Comparison of ENCODE assay signal across 8 cellular contexts in genomic region chr2:95122197-95122551, GRCh38. TPM values are rescaled to one million over a fixed set of nuclear protein-coding genes. Genes with fewer than 3 reads are reported as not detected.
A peak's percentile ranks its signal among the peaks of the same experiment; 100 is the strongest.
DNase-seq lines count a peak whose midpoint lies in the region; ATAC-seq and TF ChIP-seq lines count a peak whose summit lies in the region.

No MANE protein-coding gene starts in this region.

- H3K4me1 ChIP-seq in hepatocyte (ENCODE audit: insufficient read depth), result peaks cover 6% of the 10 kb centered on the region

- H3K9me3 Mint-ChIP-seq in stimulated activated memory B cell treated with anti-CD40 and anti-IgM and Interleukin-4, amounts not matched to agents 10 μg/mL and 1 μg/mL and 100 μg/mL, for 72 hours, result no peaks in the 10 kb centered on the region

- peaks cover 6% of the 10 kb centered on the region for H3K36me3 Mint-ChIP-seq in T-helper 17 cell (ENCODE audit: low read depth)
- peaks cover 13% of the 10 kb centered on the region for H3K36me3 Mint-ChIP-seq in stimulated activated memory B cell treated with anti-CD40 and anti-IgM and Interleukin-4, amounts not matched to agents 10 μg/mL and 1 μg/mL and 100 μg/mL, for 72 hours

- H3K4me2 ChIP-seq in hepatocyte, result peak overlapping the region; percentile 76

- DNase-seq in T-helper 17 cell (no peak), hepatocyte (ENCODE audit: low spot score) (no peak), iPS-NIHi11 (ENCODE audit: low spot score) (no peak), DMS114 treated with DMSO at 0.1 percent for 48 hours (lab: John Stamatoyannopoulos, UW; ENCODE audit: unreplicated experiment) (no peak)

- peak overlapping the region; percentile 96 for H3K27ac Mint-ChIP-seq in T-helper 17 cell
- H3K27ac Mint-ChIP-seq in stimulated activated memory B cell treated with anti-CD40 and anti-IgM and Interleukin-4, amounts not matched to agents 10 μg/mL and 1 μg/mL and 100 μg/mL, for 72 hours, result peak overlapping the region; percentile 96

- peak overlapping the region; percentile 89 for H2AFZ ChIP-seq in hepatocyte

- H3K4me3 Mint-ChIP-seq in T-helper 17 cell, result peak overlapping the region; percentile 96
- peak overlapping the region; percentile 99 for H3K4me3 Mint-ChIP-seq in stimulated activated memory B cell treated with anti-CD40 and anti-IgM and Interleukin-4, amounts not matched to agents 10 μg/mL and 1 μg/mL and 100 μg/mL, for 72 hours

- peak overlapping the region; percentile 100 for H3K27ac ChIP-seq in hepatocyte

- no peaks in the 10 kb centered on the region for H3K27me3 Mint-ChIP-seq in T-helper 17 cell
- no peaks in the 10 kb centered on the region for H3K27me3 Mint-ChIP-seq in stimulated activated memory B cell treated with anti-CD40 and anti-IgM and Interleukin-4, amounts not matched to agents 10 μg/mL and 1 μg/mL and 100 μg/mL, for 72 hours

- peak overlapping the region; percentile 94 for H3K4me3 ChIP-seq in hepatocyte

- H3K9me2 ChIP-seq in hepatocyte (replicated peaks; ENCODE audit: insufficient read depth), result no peaks in the 10 kb centered on the region

- H3K27me3 ChIP-seq in hepatocyte, result no peaks in the 10 kb centered on the region

- H3K36me3 ChIP-seq in hepatocyte (replicated peaks; ENCODE audit: insufficient read depth, low read depth), result no peaks in the 10 kb centered on the region

- H3K4me1 Mint-ChIP-seq in T-helper 17 cell, result peaks cover 41% of the 10 kb centered on the region
- H3K4me1 Mint-ChIP-seq in stimulated activated memory B cell treated with anti-CD40 and anti-IgM and Interleukin-4, amounts not matched to agents 10 μg/mL and 1 μg/mL and 100 μg/mL, for 72 hours, result peaks cover 48% of the 10 kb centered on the region

- no peak for TF ChIP-seq CTCF in hepatocyte (IDR thresholded peaks at IDR 0.05; ENCODE audit: poor library complexity)

- 23% methylated on average over 5 of the region's 5 CpGs for WGBS in hepatocyte (ENCODE audit: low lambda C conversion rate, missing lambda C conversion rate)

- H4K20me1 ChIP-seq in hepatocyte (ENCODE audit: insufficient read depth, poor library complexity, severe bottlenecking), result no peaks in the 10 kb centered on the region

- ATAC-seq in GM18517 (IDR thresholded peaks at IDR 0.05; ENCODE audit: unreplicated experiment) (peak; percentile 25), HG02759 (IDR thresholded peaks at IDR 0.05; ENCODE audit: unreplicated experiment) (peak; percentile 3), T-helper 17 cell (no peak), HG02970 (IDR thresholded peaks at IDR 0.05; ENCODE audit: low FRiP score, unreplicated experiment) (no peak)
- ATAC-seq in stimulated activated memory B cell treated with anti-CD40 and anti-IgM and Interleukin-4, amounts not matched to agents 10 μg/mL and 1 μg/mL and 100 μg/mL, for 72 hours, result peak; percentile 4

- H3K79me2 ChIP-seq in hepatocyte, result peaks cover 40% of the 10 kb centered on the region

- no peaks in the 10 kb centered on the region for H3K9me3 ChIP-seq in T-helper 17 cell (ENCODE audit: control insufficient read depth, low read length, poor library complexity, severe bottlenecking)
- H3K9me3 ChIP-seq in hepatocyte (ENCODE audit: low read depth), result no peaks in the 10 kb centered on the region

RNA-seq across cellular contexts. Expression of gene MRPS5, which starts 0.6 kb away (rescaled TPM):
- total RNA-seq in T-helper 17 cell, result 10 to 100 TPM; 30.1 TPM
- 44.3 and 44.4 TPM in 2 replicates for total RNA-seq in hepatocyte
- polyA plus RNA-seq in hepatocyte, result 52.4 and 55.3 TPM in 2 replicates

RNA-seq across cellular contexts. Expression of gene ZNF514, which starts 37.5 kb away (rescaled TPM):
- 10 to 100 TPM in 1 of 2 donors, 1 to 10 TPM in 1; 9.4 to 12.0 TPM for total RNA-seq in T-helper 17 cell
- 11.8 and 14.6 TPM in 2 replicates for total RNA-seq in hepatocyte
- polyA plus RNA-seq in hepatocyte, result 4.2 and 9.3 TPM in 2 replicates

RNA-seq across cellular contexts. Expression of gene ZNF2, which starts 43.4 kb away (rescaled TPM):
- 1 to 10 TPM in 1 of 2 donors, under 1 TPM in 1; 0.57 to 2.4 TPM for total RNA-seq in T-helper 17 cell
- total RNA-seq in hepatocyte, result 3.7 and 4.5 TPM in 2 replicates
- polyA plus RNA-seq in hepatocyte, result 2.1 and 2.2 TPM in 2 replicates

Comparison
In these comparisons a context has a peak if more than half of its experiments do, and no peak if none do; other contexts are left out.
1. ATAC-seq: peak in GM18517 (single experiment), HG02759 (single experiment) and stimulated activated memory B cell treated with anti-CD40 and anti-IgM and Interleukin-4, amounts not matched to agents 10 μg/mL and 1 μg/mL and 100 μg/mL, for 72 hours (single experiment); none in T-helper 17 cell (single experiment) and HG02970 (single experiment).